Comparison of ENCODE assay signal across 8 cellular contexts in the genomic region with DNA sequence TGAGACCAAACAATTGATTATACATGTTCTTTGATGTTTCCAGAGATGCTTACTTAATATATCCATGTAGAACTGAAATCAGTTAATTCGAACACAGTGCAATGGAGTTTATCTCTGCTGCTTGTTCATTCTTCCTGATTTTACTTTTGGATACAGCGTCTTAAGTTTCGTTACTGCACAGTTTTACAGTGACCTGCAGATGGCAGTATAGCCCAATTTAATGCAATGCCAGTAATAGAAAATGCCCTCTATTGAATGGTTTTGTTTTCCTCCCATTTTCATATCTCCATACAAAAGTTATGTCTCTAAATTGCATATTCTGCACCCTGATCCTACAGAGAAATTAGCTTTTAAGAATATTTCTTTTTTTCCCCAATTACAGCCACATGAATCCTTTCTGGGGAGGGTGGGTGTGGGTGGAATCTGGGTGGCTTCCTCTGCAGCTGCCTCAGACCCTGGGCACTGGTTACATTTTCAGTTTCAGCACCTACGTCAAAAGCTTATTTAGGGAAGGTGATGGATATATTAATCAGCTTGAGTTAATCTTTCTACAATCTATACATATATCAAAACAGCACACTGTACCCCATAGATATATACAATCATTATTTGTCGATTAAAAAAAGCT.
DNase-seq lines count a peak whose midpoint lies in the region; ATAC-seq and TF ChIP-seq lines count a peak whose summit lies in the region.

No MANE protein-coding gene starts in this region.

- CTCF ChIA-PET in activated CD8-positive, alpha-beta T cell treated with anti-CD3 and anti-CD28 coated beads for 36 hours (lab: Charles Lee), result interaction anchor here (0.6 to 4.5 kb wide), 70 partner anchors 9 to 395 kb away, joined by 3 to 196 read pairs (median 4); a partner anchor contains a TSS

- POLR2A ChIA-PET in activated CD8-positive, alpha-beta T cell treated with anti-CD3 and anti-CD28 coated beads for 36 hours (lab: Charles Lee), result interaction anchor here (1.4 kb wide), 2 partner anchors 208 to 244 kb away, joined by 5 to 6 read pairs; no protein-coding TSS in a partner anchor

- H3K4me1 Mint-ChIP-seq in activated CD8-positive, alpha-beta T cell treated with anti-CD3 and anti-CD28 coated beads for 36 hours (ENCODE audit: low read depth), result peaks cover 19% of the 10 kb centered on the region

- H3K27ac ChIP-seq in coronary artery, result no peak overlapping the region

- H3K4me3 Mint-ChIP-seq in activated CD8-positive, alpha-beta T cell treated with anti-CD3 and anti-CD28 coated beads for 36 hours, result peak overlapping the region; percentile 30

- peak; percentile 49 for DNase-seq in A172 (ENCODE audit: low spot score)
- DNase-seq in Daoy (ENCODE audit: low read depth), result peak; percentile 67
- peak; percentile 10 for DNase-seq in NCI-H2227 treated with DMSO at 0.1 percent for 48 hours (lab: John Stamatoyannopoulos, UW)
- peak; percentile 44 for DNase-seq in activated CD8-positive, alpha-beta T cell treated with anti-CD3 and anti-CD28 coated beads for 36 hours
- DNase-seq in fibroblast of the conjunctiva (ENCODE audit: low read depth), result peak; percentile 39
- peak; percentile 67 for DNase-seq in pons (ENCODE audit: low spot score)
- no peak for DNase-seq in coronary artery (ENCODE audit: low spot score)

- peak; percentile 72 for TF ChIP-seq CTCF in activated CD8-positive, alpha-beta T cell treated with anti-CD3 and anti-CD28 coated beads for 36 hours (IDR thresholded peaks at IDR 0.05)
- TF ChIP-seq CTCF in coronary artery (IDR thresholded peaks at IDR 0.05), result no peak

- no peak overlapping the region for H3K4me3 ChIP-seq in coronary artery

- ATAC-seq in HG02642 (IDR thresholded peaks at IDR 0.05; ENCODE audit: poor library complexity, unreplicated experiment), result peak; percentile 54
- peak; percentile 86 for ATAC-seq in activated CD8-positive, alpha-beta T cell treated with anti-CD3 and anti-CD28 coated beads for 36 hours

- H3K27ac Mint-ChIP-seq in activated CD8-positive, alpha-beta T cell treated with anti-CD3 and anti-CD28 coated beads for 36 hours, result no peak overlapping the region

- intact Hi-C loops in activated CD8-positive, alpha-beta T cell treated with anti-CD3 and anti-CD28 coated beads for 36 hours (cut with micrococcal nuclease), result loop anchor here (1.0 to 5.0 kb wide), 4 partner anchors 103 to 323 kb away; a partner anchor contains a TSS

- H3K9me3 Mint-ChIP-seq in activated CD8-positive, alpha-beta T cell treated with anti-CD3 and anti-CD28 coated beads for 36 hours, result peaks cover 1% of the 10 kb centered on the region

- H3K36me3 Mint-ChIP-seq in activated CD8-positive, alpha-beta T cell treated with anti-CD3 and anti-CD28 coated beads for 36 hours (ENCODE audit: low read depth), result no peaks in the 10 kb centered on the region

- H3K27me3 Mint-ChIP-seq in activated CD8-positive, alpha-beta T cell treated with anti-CD3 and anti-CD28 coated beads for 36 hours, result no peaks in the 10 kb centered on the region
